Comparison of ENCODE assay signal across 9 cellular contexts in the genomic region with DNA sequence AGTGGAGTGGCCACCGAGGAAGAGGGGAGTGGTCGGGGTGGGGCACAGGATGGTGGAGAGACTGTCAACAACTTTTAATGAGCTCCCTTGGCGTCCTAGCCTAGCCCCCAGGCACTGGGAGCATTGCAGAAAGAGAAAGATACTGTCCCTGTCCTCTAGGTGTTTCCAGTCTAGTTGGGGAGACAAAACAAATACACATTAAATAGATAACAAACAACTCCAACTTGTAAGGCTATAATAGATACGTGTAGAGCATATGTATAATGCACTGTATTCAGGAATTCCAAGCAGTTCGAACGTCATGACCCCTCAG. TPM values are rescaled to one million over a fixed set of nuclear protein-coding genes. Genes with fewer than 3 reads are reported as not detected.
DNase-seq lines count a peak whose midpoint lies in the region; ATAC-seq and TF ChIP-seq lines count a peak whose summit lies in the region.
"Had no signal": no experiment of that assay in that cellular context is flagged by ENCODE, and none has a peak within 500 bp of the region (broad histone marks: within the 10 kb centered on the region; RNA-seq: fewer than 3 reads in every experiment).

No MANE protein-coding gene starts in this region.

- peaks cover 3% of the 10 kb centered on the region for H3K9me3 Mint-ChIP-seq in activated naive CD4-positive, alpha-beta T cell treated with anti-CD3 and anti-CD28 coated beads, Interleukin-2, amount 10 ng/mL, durations not matched to agents 7 days and 5 days
- no peaks in the 10 kb centered on the region for H3K9me3 Mint-ChIP-seq in activated B cell treated with CpG ODN at 0.5 μM for 24 hours

- H3K27ac Mint-ChIP-seq in activated naive CD4-positive, alpha-beta T cell treated with anti-CD3 and anti-CD28 coated beads, Interleukin-2, amount 10 ng/mL, durations not matched to agents 7 days and 5 days: peak overlapping the region; percentile 81
- H3K27ac Mint-ChIP-seq in activated B cell treated with CpG ODN at 0.5 μM for 24 hours: peak overlapping the region; percentile 87

- intact Hi-C loops in activated B cell treated with CpG ODN at 0.5 μM for 24 hours (cut with micrococcal nuclease): loop anchor here (1.0 to 2.0 kb wide), 5 partner anchors 26 to 513 kb away; partner anchors contain the start of genes FBF1, FOXJ1 and RHBDF2
- intact Hi-C loops in tibial artery (cut with DNase I; ENCODE audit: low total_unique reads): no loop called here
- intact Hi-C loops in colonic mucosa (cut with DNase I): no loop called here

- CTCF ChIA-PET in activated naive CD4-positive, alpha-beta T cell treated with anti-CD3 and anti-CD28 coated beads, Interleukin-2, amount 10 ng/mL, durations not matched to agents 7 days and 5 days (lab: Charles Lee): interaction anchor here (1.0 to 2.2 kb wide), 9 partner anchors 13 to 98 kb away, joined by 3 to 7 read pairs (median 5); no protein-coding TSS in a partner anchor
- CTCF ChIA-PET in activated B cell treated with CpG ODN at 0.5 μM for 24 hours (lab: Charles Lee): interaction anchor here (0.8 to 2.3 kb wide), 12 partner anchors 11 to 330 kb away, joined by 3 to 9 read pairs (median 4); partner anchors contain the start of genes AANAT and SPHK1

- H3K36me3 ChIP-seq in mesodermal cell (ENCODE audit: control insufficient read depth, insufficient read depth, low read length) (no peaks in the 10 kb centered on the region), tibial artery (no peaks in the 10 kb centered on the region), colonic mucosa (no peaks in the 10 kb centered on the region)

- TF ChIP-seq CTCF in activated B cell treated with CpG ODN at 0.5 μM for 24 hours (IDR thresholded peaks at IDR 0.05) (no peak), tibial artery (IDR thresholded peaks at IDR 0.05) (no peak), colonic mucosa (IDR thresholded peaks at IDR 0.05) (no peak)

- WGBS in mesodermal cell (ENCODE audit: insufficient coverage in 2 of 2), 2 experiments: 52 to 59% methylated on average over 5 of the region's 6 CpGs

- peaks cover 33% of the 10 kb centered on the region for H3K4me1 Mint-ChIP-seq in activated naive CD4-positive, alpha-beta T cell treated with anti-CD3 and anti-CD28 coated beads, Interleukin-2, amount 10 ng/mL, durations not matched to agents 7 days and 5 days
- H3K4me1 Mint-ChIP-seq in activated B cell treated with CpG ODN at 0.5 μM for 24 hours: peaks cover 33% of the 10 kb centered on the region

- H3K27me3 ChIP-seq in tibial artery (no peaks in the 10 kb centered on the region), colonic mucosa (no peaks in the 10 kb centered on the region)

- peak overlapping the region; percentile 69 for H3K4me3 Mint-ChIP-seq in activated naive CD4-positive, alpha-beta T cell treated with anti-CD3 and anti-CD28 coated beads, Interleukin-2, amount 10 ng/mL, durations not matched to agents 7 days and 5 days
- peak overlapping the region; percentile 81 for H3K4me3 Mint-ChIP-seq in activated B cell treated with CpG ODN at 0.5 μM for 24 hours

- no peak overlapping the region for H3K27ac ChIP-seq in mesodermal cell (ENCODE audit: low read depth, low read length, severe bottlenecking)
- peak overlapping the region in 1 of 2 donors; percentile 80 for H3K27ac ChIP-seq in tibial artery
- H3K27ac ChIP-seq in colonic mucosa: no peak overlapping the region

- ATAC-seq in activated B cell treated with CpG ODN at 0.5 μM for 24 hours (ENCODE audit: low read depth) (no peak), HG03354 (IDR thresholded peaks at IDR 0.05; ENCODE audit: poor library complexity, severe bottlenecking, unreplicated experiment) (no peak)

- peaks cover 8% of the 10 kb centered on the region for H3K36me3 Mint-ChIP-seq in activated naive CD4-positive, alpha-beta T cell treated with anti-CD3 and anti-CD28 coated beads, Interleukin-2, amount 10 ng/mL, durations not matched to agents 7 days and 5 days
- H3K36me3 Mint-ChIP-seq in activated B cell treated with CpG ODN at 0.5 μM for 24 hours (ENCODE audit: low read depth): no peaks in the 10 kb centered on the region

- H3K9me3 ChIP-seq in mesodermal cell (ENCODE audit: control insufficient read depth, low read length) (no peaks in the 10 kb centered on the region), tibial artery (no peaks in the 10 kb centered on the region), colonic mucosa (no peaks in the 10 kb centered on the region)

- POLR2A ChIA-PET in activated B cell treated with CpG ODN at 0.5 μM for 24 hours (lab: Charles Lee): interaction anchor here (0.7 to 3.3 kb wide), 8 partner anchors 26 to 189 kb away, joined by 3 to 14 read pairs (median 5); partner anchors contain the start of genes RHBDF2 and UBALD2

- peaks cover 19% of the 10 kb centered on the region for H3K27me3 Mint-ChIP-seq in activated naive CD4-positive, alpha-beta T cell treated with anti-CD3 and anti-CD28 coated beads, Interleukin-2, amount 10 ng/mL, durations not matched to agents 7 days and 5 days
- H3K27me3 Mint-ChIP-seq in activated B cell treated with CpG ODN at 0.5 μM for 24 hours: no peaks in the 10 kb centered on the region

- H3K4me3 ChIP-seq in mesodermal cell (ENCODE audit: extremely low read depth, insufficient read depth, low read length, poor library complexity, severe bottlenecking) (peak overlapping the region; percentile 87), tibial artery (peak overlapping the region; percentile 76 to 85), colonic mucosa (no peak overlapping the region)

- no peak for DNase-seq in activated naive CD4-positive, alpha-beta T cell treated with anti-CD3 and anti-CD28 coated beads, Interleukin-2, amount 10 ng/mL, durations not matched to agents 7 days and 5 days
- no peak for DNase-seq in activated naive CD4-positive, alpha-beta T cell treated with Interleukin-2 at 50 U/mL for 16 hours
- DNase-seq in activated B cell treated with CpG ODN at 0.5 μM for 24 hours (no peak), tibial artery (no peak), colonic mucosa (no peak)
- no peak for DNase-seq in stimulated activated CD4-positive, alpha-beta T cell treated with anti-CD3 and anti-CD28 coated beads, Interleukin-4, amount 100 ng/mL, for 24 hours

- H3K9ac ChIP-seq in colonic mucosa (ENCODE audit: low read depth in 2 of 2, low read length in 2 of 2): no peak overlapping the region

- H3K4me1 ChIP-seq in mesodermal cell (ENCODE audit: control insufficient read depth, insufficient read depth, low read length, poor library complexity, severe bottlenecking) (peaks cover 10% of the 10 kb centered on the region), tibial artery (peaks cover 0 to 25% (median 12%) of the 10 kb centered on the region in 4 donors), colonic mucosa (no peaks in the 10 kb centered on the region)

RNA-seq across cellular contexts. Expression of gene UBE2O, which starts 0.4 kb away (rescaled TPM):
- 39.0 and 40.3 TPM in 2 replicates for total RNA-seq in activated B cell treated with CpG ODN at 0.5 μM for 24 hours
- polyA plus RNA-seq in mesodermal cell (2013, experiment 1 of 2): 22.0 TPM
- 18.2 TPM for polyA plus RNA-seq in mesodermal cell (2013, experiment 2 of 2)
- 10 to 100 TPM; 17.5 to 25.2 TPM for total RNA-seq in colonic mucosa

RNA-seq across cellular contexts. Expression of gene AANAT, which starts 14.0 kb away (rescaled TPM):
- total RNA-seq in activated B cell treated with CpG ODN at 0.5 μM for 24 hours (0.55 TPM in 1 of 2 replicates, not detected in the other), colonic mucosa (not detected)
- 0.52 TPM for polyA plus RNA-seq in mesodermal cell (2013, experiment 1 of 2)
- polyA plus RNA-seq in mesodermal cell (2013, experiment 2 of 2): not detected
- total RNA-seq: skeletal muscle tissue had no signal

RNA-seq across cellular contexts. Expression of gene RHBDF2, which starts 47.8 kb away (rescaled TPM):
- 150 and 189 TPM in 2 replicates for total RNA-seq in activated B cell treated with CpG ODN at 0.5 μM for 24 hours
- polyA plus RNA-seq in mesodermal cell (2013, experiment 1 of 2): 9.0 TPM
- 8.2 TPM for polyA plus RNA-seq in mesodermal cell (2013, experiment 2 of 2)
- total RNA-seq in colonic mucosa: 10 to 100 TPM; 11.6 to 23.9 TPM
